In genomic region chr7:128458956-128459355, GRCh38 we compare ENCODE assay signal across 10 cellular contexts. TPM values are rescaled to one million over a fixed set of nuclear protein-coding genes. Genes with fewer than 3 reads are reported as not detected.
DNase-seq lines count a peak whose midpoint lies in the region; ATAC-seq and TF ChIP-seq lines count a peak whose summit lies in the region.
"Had no signal": no experiment of that assay in that cellular context is flagged by ENCODE, and none has a peak within 500 bp of the region (broad histone marks: within the 10 kb centered on the region; RNA-seq: fewer than 3 reads in every experiment).

No MANE protein-coding gene starts in this region.

- CTCF ChIA-PET in activated CD8-positive, alpha-beta memory T cell treated with anti-CD3 and anti-CD28 coated beads, Interleukin-2, amount 10 ng/mL, durations not matched to agents 7 days and 5 days (lab: Charles Lee), result interaction anchor here (1.0 to 4.3 kb wide), 12 partner anchors 8 to 111 kb away, joined by 3 to 188 read pairs (median 6); partner anchors contain the start of gene IMPDH1
- CTCF ChIA-PET in PC-3 (lab: Charles Lee), result interaction anchor here (0.7 to 3.1 kb wide), 5 partner anchors 10 to 100 kb away, joined by 3 to 65 read pairs (median 4); no protein-coding TSS in a partner anchor

- H3K36me3 Mint-ChIP-seq in activated CD8-positive, alpha-beta memory T cell treated with anti-CD3 and anti-CD28 coated beads, Interleukin-2, amount 10 ng/mL, durations not matched to agents 7 days and 5 days, result peaks cover 23% of the 10 kb centered on the region

- H3K4me1 ChIP-seq in PC-3 (ENCODE audit: insufficient read depth, low read length) (peaks cover 28% of the 10 kb centered on the region), upper lobe of left lung (peaks cover 15 to 40% (median 30%) of the 10 kb centered on the region in 4 donors)

- H3K27ac ChIP-seq in PC-3 (ENCODE audit: low read length) (no peak overlapping the region), upper lobe of left lung (peak overlapping the region in 1 of 4 donors; percentile 17)
- H3K27ac ChIP-seq: lower lobe of right lung, SJSA1 had no signal

- H3K27me3 ChIP-seq in PC-3 (ENCODE audit: low read length), result no peaks in the 10 kb centered on the region
- no peaks in the 10 kb centered on the region for H3K27me3 ChIP-seq in upper lobe of left lung
- H3K27me3 ChIP-seq: SJSA1 had no signal

- H3K9me3 ChIP-seq in PC-3 (ENCODE audit: low read length), result no peaks in the 10 kb centered on the region
- H3K9me3 ChIP-seq in upper lobe of left lung, result no peaks in the 10 kb centered on the region
- H3K9me3 ChIP-seq: lower lobe of right lung, SJSA1 had no signal

- no peaks in the 10 kb centered on the region for H3K9me2 ChIP-seq in PC-3 (replicated peaks; ENCODE audit: low read length)

- peak; percentile 75 for DNase-seq in activated CD8-positive, alpha-beta memory T cell treated with anti-CD3 and anti-CD28 coated beads, Interleukin-2, amount 10 ng/mL, durations not matched to agents 7 days and 5 days
- DNase-seq in activated CD8-positive, alpha-beta memory T cell treated with anti-CD3 and anti-CD28 coated beads, Interleukin-2, amount 50 U/mL, for 48 hours, result no peak
- DNase-seq in PC-3, result peak; percentile 11
- DNase-seq in stimulated activated CD4-positive, alpha-beta T cell treated with anti-CD3 and anti-CD28 coated beads, Interleukin-4, amount 100 ng/mL, for 24 hours, result peak; percentile 49
- DNase-seq in upper lobe of left lung, result no peak
- no peak for DNase-seq in mesenteric fat pad (ENCODE audit: low spot score)
- DNase-seq in kidney glomerular epithelial cell (lab: John Stamatoyannopoulos, UW), result no peak

- H3K4me3 ChIP-seq in PC-3 (ENCODE audit: low read length) (no peak overlapping the region; the same call in 1 of the 2 replicates), upper lobe of left lung (no peak overlapping the region)
- H3K4me3 ChIP-seq: lower lobe of right lung, SJSA1 had no signal

- no TSS peak for BruUV-seq in PC-3 (replicated peaks; lab: Mats Ljungman, UMichigan)

- H3F3A ChIP-seq in PC-3 (ENCODE audit: low read length, unreplicated experiment), result no peaks in the 10 kb centered on the region

- H3K79me2 ChIP-seq in PC-3 (ENCODE audit: low read length), result peaks cover 49% of the 10 kb centered on the region

- peaks cover 16% of the 10 kb centered on the region for H4K20me1 ChIP-seq in PC-3 (ENCODE audit: low read length)

- no peak overlapping the region for H3K9ac ChIP-seq in PC-3 (ENCODE audit: low read length)

- POLR2A ChIA-PET in PC-3 (lab: Charles Lee; ENCODE audit: unreplicated experiment), result no interaction called here

- TF ChIP-seq EP300 in upper lobe of left lung (IDR thresholded peaks at IDR 0.05), result no peak

- no peak for TF ChIP-seq CTCF in PC-3 (conservative IDR thresholded peaks at IDR 0.05; ENCODE audit: low read depth, low read length)
- TF ChIP-seq CTCF in upper lobe of left lung (IDR thresholded peaks at IDR 0.05), result no peak

- intact Hi-C loops in PC-3 (cut with micrococcal nuclease), result no loop called here

- peak overlapping the region; percentile 94 for H3K4me3 Mint-ChIP-seq in activated CD8-positive, alpha-beta memory T cell treated with anti-CD3 and anti-CD28 coated beads, Interleukin-2, amount 10 ng/mL, durations not matched to agents 7 days and 5 days

- no peaks in the 10 kb centered on the region for H3K9me3 Mint-ChIP-seq in activated CD8-positive, alpha-beta memory T cell treated with anti-CD3 and anti-CD28 coated beads, Interleukin-2, amount 10 ng/mL, durations not matched to agents 7 days and 5 days (ENCODE audit: low read depth)

- peak overlapping the region; percentile 94; the same call in 1 of the 2 replicates for H3K4me2 ChIP-seq in PC-3 (ENCODE audit: low read length)

- H2AFZ ChIP-seq in PC-3 (ENCODE audit: low read length), result no peak overlapping the region

- no peak for TF ChIP-seq POLR2A in upper lobe of left lung (IDR thresholded peaks at IDR 0.05)

- ATAC-seq in activated CD8-positive, alpha-beta memory T cell treated with anti-CD3 and anti-CD28 coated beads, Interleukin-2, amount 10 ng/mL, durations not matched to agents 7 days and 5 days, result peak; percentile 34
- peak; percentile 17 for ATAC-seq in HG02798 (IDR thresholded peaks at IDR 0.05; ENCODE audit: poor library complexity, unreplicated experiment)
- no peak for ATAC-seq in PC-3
- no peak for ATAC-seq in upper lobe of left lung (ENCODE audit: low FRiP score in 2 of 2)

- peak overlapping the region; percentile 82 for H3K27ac Mint-ChIP-seq in activated CD8-positive, alpha-beta memory T cell treated with anti-CD3 and anti-CD28 coated beads, Interleukin-2, amount 10 ng/mL, durations not matched to agents 7 days and 5 days

- WGBS in upper lobe of left lung, 2 donors, result 41 to 59% methylated on average over 3 of the region's 3 CpGs

- peaks cover 3% of the 10 kb centered on the region for H3K27me3 Mint-ChIP-seq in activated CD8-positive, alpha-beta memory T cell treated with anti-CD3 and anti-CD28 coated beads, Interleukin-2, amount 10 ng/mL, durations not matched to agents 7 days and 5 days

- H3K4me1 Mint-ChIP-seq in activated CD8-positive, alpha-beta memory T cell treated with anti-CD3 and anti-CD28 coated beads, Interleukin-2, amount 10 ng/mL, durations not matched to agents 7 days and 5 days, result peaks cover 45% of the 10 kb centered on the region

- peaks cover 14% of the 10 kb centered on the region; the same call in 1 of the 2 replicates for H3K36me3 ChIP-seq in PC-3 (ENCODE audit: low read depth, low read length)
- H3K36me3 ChIP-seq in upper lobe of left lung, result no peaks in the 10 kb centered on the region

RNA-seq across cellular contexts. Expression of gene HILPDA, which starts 3.3 kb away (rescaled TPM):
- total RNA-seq in activated CD8-positive, alpha-beta memory T cell treated with anti-CD3 and anti-CD28 coated beads, Interleukin-2, amount 10 ng/mL, durations not matched to agents 7 days and 5 days, result 10 to 100 TPM; 13.2 to 24.0 TPM
- total RNA-seq in PC-3 (2014; rRNA removed), result 25.7 and 29.1 TPM in 2 replicates
- 10 to 100 TPM in 2 of 6 donors, 1 to 10 TPM in 4; 2.6 to 14.9 (median 7.3) TPM for total RNA-seq in upper lobe of left lung
- total RNA-seq in mesenteric fat pad, result 31.1 TPM

RNA-seq across cellular contexts. Expression of gene METTL2B, which starts 17.6 kb away (rescaled TPM):
- 10 to 100 TPM; 31.3 to 38.3 TPM for total RNA-seq in activated CD8-positive, alpha-beta memory T cell treated with anti-CD3 and anti-CD28 coated beads, Interleukin-2, amount 10 ng/mL, durations not matched to agents 7 days and 5 days
- total RNA-seq in PC-3 (2014; rRNA removed) (33.8 and 37.1 TPM in 2 replicates), upper lobe of left lung (10 to 100 TPM; 17.8 to 24.5 (median 21.2) TPM), mesenteric fat pad (26.6 TPM)

RNA-seq across cellular contexts. Expression of gene IMPDH1, which starts 49.2 kb away (rescaled TPM):
- total RNA-seq in activated CD8-positive, alpha-beta memory T cell treated with anti-CD3 and anti-CD28 coated beads, Interleukin-2, amount 10 ng/mL, durations not matched to agents 7 days and 5 days, result 10 to 100 TPM; 54.1 to 62.8 TPM
- total RNA-seq in PC-3 (2014; rRNA removed), result 128 and 142 TPM in 2 replicates
- 100 to 1,000 TPM in 2 of 6 donors, 10 to 100 TPM in 4; 47.2 to 107 (median 81.5) TPM for total RNA-seq in upper lobe of left lung
- total RNA-seq in mesenteric fat pad, result 146 TPM

Comparison
In these comparisons a context has a peak if more than half of its experiments do, and no peak if none do; other contexts are left out.
1. DNase-seq: peak in activated CD8-positive, alpha-beta memory T cell treated with anti-CD3 and anti-CD28 coated beads, Interleukin-2, amount 10 ng/mL, durations not matched to agents 7 days and 5 days (single experiment), PC-3 (single experiment) and stimulated activated CD4-positive, alpha-beta T cell treated with anti-CD3 and anti-CD28 coated beads, Interleukin-4, amount 100 ng/mL, for 24 hours (single experiment); none in activated CD8-positive, alpha-beta memory T cell treated with anti-CD3 and anti-CD28 coated beads, Interleukin-2, amount 50 U/mL, for 48 hours (single experiment), upper lobe of left lung (0 of 2), mesenteric fat pad (single experiment) and kidney glomerular epithelial cell (single experiment).
2. ATAC-seq: peak in activated CD8-positive, alpha-beta memory T cell treated with anti-CD3 and anti-CD28 coated beads, Interleukin-2, amount 10 ng/mL, durations not matched to agents 7 days and 5 days (single experiment) and HG02798 (single experiment); none in PC-3 (single experiment) and upper lobe of left lung (0 of 2).